Comparison of ENCODE assay signal across 27 cellular contexts in the genomic region with DNA sequence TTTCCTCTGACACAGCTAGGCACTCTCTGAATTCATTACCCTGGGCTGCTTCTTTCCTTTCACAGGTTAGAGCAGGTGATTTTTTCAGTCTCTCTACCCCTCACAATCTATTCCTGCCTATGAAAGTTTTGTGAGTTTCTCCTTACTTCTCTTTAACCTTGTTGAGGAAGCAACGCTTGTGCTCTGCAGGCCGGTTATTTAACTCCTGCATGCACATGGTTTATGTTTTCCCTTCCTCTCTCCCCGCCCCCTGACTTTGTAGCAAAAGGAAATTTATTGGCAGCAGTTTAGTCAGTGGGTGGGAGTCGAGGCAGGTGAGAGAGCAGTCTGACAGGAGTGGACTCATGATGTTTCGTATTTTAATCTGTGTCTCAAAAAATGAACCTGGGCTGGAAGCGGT.
"Had no signal": no experiment of that assay in that cellular context is flagged by ENCODE, and none has a peak within 500 bp of the region (broad histone marks: within the 10 kb centered on the region; RNA-seq: fewer than 3 reads in every experiment).

No MANE protein-coding gene starts in this region.

- H3K27me3 ChIP-seq: ascending aorta, brain microvascular endothelial cell, esophagus muscularis mucosa, foreskin keratinocyte, gastrocnemius medialis had no signal

- H3K27me3 Mint-ChIP-seq: activated CD4-positive, alpha-beta T cell treated with anti-CD3 and anti-CD28 coated beads, Interleukin-2, amount 10 ng/mL, durations not matched to agents 7 days and 5 days; activated T-cell treated with anti-CD3 and anti-CD28 coated beads, Interleukin-2, amount 50 U/mL, for 24 hours; effector memory CD8-positive, alpha-beta T cell had no signal

- H3K9me3 Mint-ChIP-seq: activated CD4-positive, alpha-beta memory T cell treated with anti-CD3 and anti-CD28 coated beads, Interleukin-2, amount 10 ng/mL, durations not matched to agents 7 days and 5 days; activated naive CD8-positive, alpha-beta T cell treated with anti-CD3 and anti-CD28 coated beads, Interleukin-2, amount 10 ng/mL, durations not matched to agents 7 days and 5 days; activated T-cell treated with anti-CD3 and anti-CD28 coated beads, Interleukin-2, amount 50 U/mL, for 24 hours; effector memory CD8-positive, alpha-beta T cell had no signal

- H3K9me3 ChIP-seq: gastrocnemius medialis had no signal

- DNase-seq: activated CD4-positive, alpha-beta memory T cell treated with anti-CD3 and anti-CD28 coated beads, Interleukin-2, amount 10 ng/mL, durations not matched to agents 7 days and 5 days; activated CD4-positive, alpha-beta T cell treated with anti-CD3 and anti-CD28 coated beads for 1 hour; activated CD4-positive, alpha-beta T cell treated with anti-CD3 and anti-CD28 coated beads for 4 hours; activated CD4-positive, alpha-beta T cell treated with anti-CD3 and anti-CD28 coated beads, Interleukin-2, amount 10 ng/mL, durations not matched to agents 7 days and 5 days; activated CD4-positive, alpha-beta T cell treated with anti-CD3 and anti-CD28 coated beads, Interleukin-2, amount 50 U/mL, for 4 hours; activated CD4-positive, CD25-positive, alpha-beta regulatory T cell; activated CD8-positive, alpha-beta memory T cell treated with anti-CD3 and anti-CD28 coated beads, Interleukin-2, amount 50 U/mL, for 48 hours; activated gamma-delta T cell; activated naive CD4-positive, alpha-beta T cell; activated naive CD4-positive, alpha-beta T cell treated with anti-CD3 and anti-CD28 coated beads, Interleukin-2, amount 10 ng/mL, durations not matched to agents 7 days and 5 days; activated naive CD8-positive, alpha-beta T cell treated with anti-CD3 and anti-CD28 coated beads, Interleukin-2, amount 10 ng/mL, durations not matched to agents 7 days and 5 days; activated T-cell treated with anti-CD3 and anti-CD28 coated beads for 4 hours; activated T-cell treated with anti-CD3 and anti-CD28 coated beads, Interleukin-2, amount 50 U/mL, for 24 hours; activated T-cell treated with anti-CD3 and anti-CD28 coated beads, Interleukin-2, amount 50 U/mL, for 72 hours; brain microvascular endothelial cell; cortex of kidney; dermis blood vessel endothelial cell; effector CD4-positive, alpha-beta T cell; effector memory CD8-positive, alpha-beta T cell; erythroblast; foreskin keratinocyte; gastrocnemius medialis; glutamatergic neuron; T-helper 2 cell had no signal

- H3K4me1 ChIP-seq: ascending aorta, foreskin keratinocyte had no signal

- H3K4me3 ChIP-seq: ascending aorta, esophagus muscularis mucosa, gastrocnemius medialis had no signal

- H3K4me3 Mint-ChIP-seq: activated CD4-positive, alpha-beta memory T cell treated with anti-CD3 and anti-CD28 coated beads, Interleukin-2, amount 10 ng/mL, durations not matched to agents 7 days and 5 days; activated CD4-positive, alpha-beta T cell treated with anti-CD3 and anti-CD28 coated beads, Interleukin-2, amount 10 ng/mL, durations not matched to agents 7 days and 5 days; activated naive CD4-positive, alpha-beta T cell treated with anti-CD3 and anti-CD28 coated beads, Interleukin-2, amount 10 ng/mL, durations not matched to agents 7 days and 5 days; activated naive CD8-positive, alpha-beta T cell treated with anti-CD3 and anti-CD28 coated beads, Interleukin-2, amount 10 ng/mL, durations not matched to agents 7 days and 5 days; activated T-cell treated with anti-CD3 and anti-CD28 coated beads, Interleukin-2, amount 50 U/mL, for 24 hours; activated T-cell treated with anti-CD3 and anti-CD28 coated beads, Interleukin-2, amount 50 U/mL, for 72 hours; effector memory CD8-positive, alpha-beta T cell had no signal

- H3K27ac Mint-ChIP-seq: activated CD4-positive, alpha-beta memory T cell treated with anti-CD3 and anti-CD28 coated beads, Interleukin-2, amount 10 ng/mL, durations not matched to agents 7 days and 5 days; activated CD4-positive, alpha-beta T cell treated with anti-CD3 and anti-CD28 coated beads, Interleukin-2, amount 10 ng/mL, durations not matched to agents 7 days and 5 days; activated naive CD4-positive, alpha-beta T cell treated with anti-CD3 and anti-CD28 coated beads, Interleukin-2, amount 10 ng/mL, durations not matched to agents 7 days and 5 days; activated naive CD4-positive, alpha-beta T cell treated with anti-CD3 and anti-CD28 coated beads, Interleukin-2, amount 50 U/mL, for 72 hours; activated naive CD8-positive, alpha-beta T cell treated with anti-CD3 and anti-CD28 coated beads, Interleukin-2, amount 10 ng/mL, durations not matched to agents 7 days and 5 days; activated T-cell treated with anti-CD3 and anti-CD28 coated beads, Interleukin-2, amount 50 U/mL, for 24 hours; activated T-cell treated with anti-CD3 and anti-CD28 coated beads, Interleukin-2, amount 50 U/mL, for 72 hours; effector memory CD8-positive, alpha-beta T cell had no signal

- ATAC-seq: activated naive CD4-positive, alpha-beta T cell treated with anti-CD3 and anti-CD28 coated beads, Interleukin-2, amount 50 U/mL, for 72 hours; activated T-cell treated with anti-CD3 and anti-CD28 coated beads, Interleukin-2, amount 50 U/mL, for 72 hours; effector memory CD8-positive, alpha-beta T cell; foreskin keratinocyte; gastrocnemius medialis had no signal

- H3K36me3 ChIP-seq: ascending aorta, brain microvascular endothelial cell, esophagus muscularis mucosa, gastrocnemius medialis had no signal

- H3K27ac ChIP-seq: ascending aorta, brain microvascular endothelial cell, foreskin keratinocyte, gastrocnemius medialis had no signal
